17 cellular contexts compared by ENCODE assay signal in genomic region chr5:172091956-172092732, GRCh38.
"Had no signal": no experiment of that assay in that cellular context is flagged by ENCODE, and none has a peak within 500 bp of the region (broad histone marks: within the 10 kb centered on the region; RNA-seq: fewer than 3 reads in every experiment).

No MANE protein-coding gene starts in this region.

- ATAC-seq: effector memory CD8-positive, alpha-beta T cell; gastroesophageal sphincter; left ventricle myocardium superior had no signal

- H3K4me3 ChIP-seq: gastroesophageal sphincter, ovary, tibial artery had no signal

- H3K27ac Mint-ChIP-seq: nephron progenitor cell; T-helper 1 cell treated with Interleukin-12 subunit alpha and Interleukin-12 subunit beta and Interleukin-4 antibody, amounts not matched to agents 30 μg/mL and 1 μg/mL, for 36 hours had no signal

- H3K36me3 ChIP-seq: ovary had no signal

- H3K9me3 Mint-ChIP-seq: activated naive CD8-positive, alpha-beta T cell treated with anti-CD3 and anti-CD28 coated beads, Interleukin-2, amount 50 U/mL, for 24 hours; effector memory CD8-positive, alpha-beta T cell; nephron progenitor cell; T-helper 1 cell treated with Interleukin-12 subunit alpha and Interleukin-12 subunit beta and Interleukin-4 antibody, amounts not matched to agents 30 μg/mL and 1 μg/mL, for 36 hours had no signal

- H3K9me3 ChIP-seq: gastroesophageal sphincter, ovary, tibial artery had no signal

- H3K4me3 Mint-ChIP-seq: activated naive CD8-positive, alpha-beta T cell treated with anti-CD3 and anti-CD28 coated beads, Interleukin-2, amount 50 U/mL, for 24 hours; effector memory CD8-positive, alpha-beta T cell; nephron progenitor cell; T-helper 1 cell treated with Interleukin-12 subunit alpha and Interleukin-12 subunit beta and Interleukin-4 antibody, amounts not matched to agents 30 μg/mL and 1 μg/mL, for 36 hours had no signal

- H3K4me1 Mint-ChIP-seq: activated naive CD8-positive, alpha-beta T cell treated with anti-CD3 and anti-CD28 coated beads, Interleukin-2, amount 50 U/mL, for 24 hours had no signal

- H3K27me3 Mint-ChIP-seq: activated naive CD8-positive, alpha-beta T cell treated with anti-CD3 and anti-CD28 coated beads, Interleukin-2, amount 50 U/mL, for 24 hours; effector memory CD8-positive, alpha-beta T cell had no signal

- DNase-seq: activated CD4-positive, alpha-beta T cell treated with anti-CD3 and anti-CD28 coated beads, Interleukin-2, amount 50 U/mL, for 1 hour; activated CD4-positive, CD25-positive, alpha-beta regulatory T cell; activated gamma-delta T cell; activated naive CD8-positive, alpha-beta T cell treated with anti-CD3 and anti-CD28 coated beads, Interleukin-2, amount 50 U/mL, for 24 hours; effector memory CD8-positive, alpha-beta T cell; left ventricle myocardium superior; mesenchymal stem cell; nephron progenitor cell; ovary; stimulated activated CD4-positive, alpha-beta T cell treated with anti-CD3 and anti-CD28 coated beads, Interleukin-4, amount 100 ng/mL, for 24 hours had no signal

- FAIRE-seq: astrocyte, keratinocyte, TTC549 had no signal

- H3K27ac ChIP-seq: epithelial cell of prostate, gastroesophageal sphincter, ovary, tibial artery had no signal

- H3K27me3 ChIP-seq: gastroesophageal sphincter, ovary, tibial artery had no signal
